Comparison of ENCODE assay signal across 19 cellular contexts in genomic region chr12:81206425-81206824, GRCh38.
DNase-seq lines count a peak whose midpoint lies in the region; FAIRE-seq and TF ChIP-seq lines count a peak whose summit lies in the region.
"Had no signal": no experiment of that assay in that cellular context is flagged by ENCODE, and none has a peak within 500 bp of the region (broad histone marks: within the 10 kb centered on the region; RNA-seq: fewer than 3 reads in every experiment).

No MANE protein-coding gene starts in this region.

- H4K8ac ChIP-seq in mesendoderm (ENCODE audit: low read depth, low read length) = no peak overlapping the region

- no peaks in the 10 kb centered on the region for H3K9me3 ChIP-seq in sigmoid colon
- H3K9me3 ChIP-seq: gastroesophageal sphincter, left lung had no signal

- H3K4me3 ChIP-seq in mesendoderm (ENCODE audit: low read length) = no peak overlapping the region
- H3K4me3 ChIP-seq in sigmoid colon = no peak overlapping the region
- H3K4me3 ChIP-seq: dorsolateral prefrontal cortex, gastroesophageal sphincter, left lung had no signal

- FAIRE-seq in RCC 7860 (lab: Jason Lieb, UNC) = no peak

- no peaks in the 10 kb centered on the region for H3K79me2 ChIP-seq in mesendoderm (ENCODE audit: control insufficient read depth, insufficient read depth, low read length)

- no peak overlapping the region for H3K4me2 ChIP-seq in mesendoderm (ENCODE audit: low read length)

- H3K36me3 ChIP-seq in mesendoderm (ENCODE audit: control insufficient read depth, insufficient read depth, low read length) (no peaks in the 10 kb centered on the region), sigmoid colon (no peaks in the 10 kb centered on the region)
- H3K36me3 ChIP-seq: gastroesophageal sphincter, left lung had no signal

- intact Hi-C loops in sigmoid colon (cut with DNase I) = no loop called here

- no peak overlapping the region for H3K23ac ChIP-seq in mesendoderm (ENCODE audit: low read length)

- H3K27me3 ChIP-seq in mesendoderm (ENCODE audit: insufficient read depth, low read length, poor library complexity) = no peaks in the 10 kb centered on the region
- H3K27me3 ChIP-seq in sigmoid colon = no peaks in the 10 kb centered on the region
- H3K27me3 ChIP-seq: dorsolateral prefrontal cortex, gastroesophageal sphincter, left lung had no signal

- no peak overlapping the region for H2BK5ac ChIP-seq in mesendoderm (ENCODE audit: low read length)

- H3K18ac ChIP-seq in mesendoderm (ENCODE audit: low read length) = no peak overlapping the region

- no peak overlapping the region for H3K9ac ChIP-seq in mesendoderm (ENCODE audit: low read length)

- DNase-seq in DMS153 (lab: John Stamatoyannopoulos, UW) (peak; percentile 65), NCI-H1417 treated with DMSO at 0.1 percent for 48 hours (lab: John Stamatoyannopoulos, UW) (peak; percentile 34), NCI-H510A (lab: John Stamatoyannopoulos, UW) (peak; percentile 15), mesendoderm (peak; percentile 12), OCI-M1 (lab: John Stamatoyannopoulos, UW) (no peak), sigmoid colon (no peak), RCC 7860 (ENCODE audit: low spot score) (no peak)
- no peak for DNase-seq in activated CD8-positive, alpha-beta memory T cell treated with anti-CD3 and anti-CD28 coated beads, Interleukin-2, amount 50 U/mL, for 4 hours
- DNase-seq: activated CD4-positive, alpha-beta T cell treated with anti-CD3 and anti-CD28 coated beads, Interleukin-2, amount 10 ng/mL, durations not matched to agents 7 days and 5 days; activated gamma-delta T cell treated with Interleukin-2 at 50 U/mL for 16 hours; amniotic stem cell; dorsolateral prefrontal cortex; erythroblast; H9; KBM-7; left lung; stimulated activated naive B cell treated with anti-CD40 and anti-IgM and Interleukin-4, amounts not matched to agents 10 μg/mL and 1 μg/mL and 100 μg/mL, for 72 hours; trophoblast cell had no signal

- no peak for TF ChIP-seq EP300 in sigmoid colon (IDR thresholded peaks at IDR 0.05)

- no peak overlapping the region for H4K5ac ChIP-seq in mesendoderm (ENCODE audit: low read length)

- H3K4me1 ChIP-seq in mesendoderm (ENCODE audit: control insufficient read depth, low read depth, low read length) (peaks cover 5% of the 10 kb centered on the region), sigmoid colon (peaks cover 0 to 21% (median 11%) of the 10 kb centered on the region in 4 donors)
- H3K4me1 ChIP-seq: left lung had no signal

- H3K4ac ChIP-seq in mesendoderm (ENCODE audit: low read depth, low read length) = no peak overlapping the region

- H2BK15ac ChIP-seq in mesendoderm (replicated peaks; ENCODE audit: low read depth) = no peak overlapping the region

- no peak overlapping the region for H3K56ac ChIP-seq in mesendoderm (ENCODE audit: low read length)

- H2BK120ac ChIP-seq in mesendoderm (ENCODE audit: low read depth, low read length) = no peak overlapping the region

- no peaks in the 10 kb centered on the region for H3K79me1 ChIP-seq in mesendoderm (ENCODE audit: low read length)

- H3K27ac ChIP-seq in mesendoderm (ENCODE audit: low read depth, low read length) = no peak overlapping the region
- no peak overlapping the region for H3K27ac ChIP-seq in sigmoid colon
- H3K27ac ChIP-seq: gastroesophageal sphincter, left lung had no signal

- no peak for TF ChIP-seq POLR2A in sigmoid colon (IDR thresholded peaks at IDR 0.05)

- no CpG with 5 or more reads among the region's 2 CpGs for WGBS in mesendoderm (ENCODE audit: extremely low coverage, insufficient coverage, low lambda C conversion rate)
- 78 to 91% methylated on average over 2 of the region's 2 CpGs for WGBS in sigmoid colon, 2 donors

- H2AK5ac ChIP-seq in mesendoderm (ENCODE audit: low read length) = no peak overlapping the region

- TF ChIP-seq CTCF in sigmoid colon (IDR thresholded peaks at IDR 0.05) = no peak

Comparison
In these comparisons a context has a peak if more than half of its experiments do, and no peak if none do; other contexts are left out.
1. DNase-seq: peak in DMS153 (single experiment), NCI-H1417 treated with DMSO at 0.1 percent for 48 hours (single experiment), NCI-H510A (single experiment) and mesendoderm (single experiment); none in OCI-M1 (single experiment), sigmoid colon (single experiment), RCC 7860 (single experiment) and activated CD8-positive, alpha-beta memory T cell treated with anti-CD3 and anti-CD28 coated beads, Interleukin-2, amount 50 U/mL, for 4 hours (single experiment).